Comparison of ENCODE assay signal across 21 cellular contexts in the genomic region with DNA sequence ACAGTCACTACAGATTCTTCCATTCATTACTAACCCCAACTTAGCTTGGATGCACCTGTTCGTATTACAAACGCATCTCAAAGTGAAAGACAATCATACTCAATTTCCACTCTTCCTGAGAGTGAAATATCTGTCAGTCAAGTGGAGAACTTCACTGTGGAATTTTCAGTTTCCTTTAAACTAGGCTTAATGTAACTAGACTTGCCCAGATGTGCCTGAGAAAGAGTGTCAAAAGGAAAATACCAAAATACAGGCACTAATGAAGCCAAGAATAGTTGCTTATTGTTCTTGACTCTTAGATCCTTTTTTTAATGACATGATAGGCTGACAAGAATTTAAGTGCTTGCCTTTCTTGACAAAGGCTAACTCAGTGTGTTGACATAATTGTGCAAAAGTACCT.
"Had no signal": no experiment of that assay in that cellular context is flagged by ENCODE, and none has a peak within 500 bp of the region (broad histone marks: within the 10 kb centered on the region; RNA-seq: fewer than 3 reads in every experiment).

No MANE protein-coding gene starts in this region.

- H3K27ac ChIP-seq: ovary, right lobe of liver, thoracic aorta, upper lobe of right lung had no signal

- DNase-seq: activated CD4-positive, alpha-beta T cell treated with anti-CD3 and anti-CD28 coated beads for 36 hours; activated CD4-positive, alpha-beta T cell treated with anti-CD3 and anti-CD28 coated beads, Interleukin-2, amount 50 U/mL, for 48 hours; activated gamma-delta T cell treated with Interleukin-2 at 50 U/mL for 16 hours; activated naive CD8-positive, alpha-beta T cell treated with anti-CD3 and anti-CD28 coated beads for 36 hours; activated T-cell treated with anti-CD3 and anti-CD28 coated beads for 4 hours; amniotic stem cell; central memory CD4-positive, alpha-beta T cell; heart right ventricle; naive thymus-derived CD8-positive, alpha-beta T cell; ovary; right lobe of liver; stimulated activated CD4-positive, alpha-beta T cell treated with anti-CD3 and anti-CD28 coated beads, Interleukin-4, amount 100 ng/mL, for 24 hours; upper lobe of right lung had no signal

- H3K9me3 Mint-ChIP-seq: activated T-helper 1 cell treated with anti-CD3 and anti-CD28 coated beads, Interleukin-12 subunit alpha, Interleukin-12 subunit beta, Interleukin-2, Interleukin-4 antibody, amounts not matched to agents 30 ng/mL and 10 ng/mL and 1 ng/mL, durations not matched to agents 14 hours and 24 hours and 36 hours; T-helper 2 cell treated with Interferon-gamma antibody and Interleukin-4, amounts not matched to agents 5 μg/mL and 100 μg/mL, for 36 hours had no signal

- H3K36me3 ChIP-seq: gastroesophageal sphincter, heart right ventricle, ovary, right lobe of liver, thoracic aorta, upper lobe of right lung had no signal

- FAIRE-seq: colon had no signal

- H3K9me3 ChIP-seq: gastroesophageal sphincter, ovary, right lobe of liver, thoracic aorta, upper lobe of right lung had no signal

- H3K27ac Mint-ChIP-seq: activated CD4-positive, alpha-beta T cell treated with anti-CD3 and anti-CD28 coated beads for 36 hours; activated naive CD8-positive, alpha-beta T cell treated with anti-CD3 and anti-CD28 coated beads for 36 hours; activated T-helper 1 cell treated with anti-CD3 and anti-CD28 coated beads, Interleukin-12 subunit alpha, Interleukin-12 subunit beta, Interleukin-2, Interleukin-4 antibody, amounts not matched to agents 30 ng/mL and 10 ng/mL and 1 ng/mL, durations not matched to agents 14 hours and 24 hours and 36 hours; brain; naive thymus-derived CD8-positive, alpha-beta T cell; stimulated activated memory B cell treated with anti-CD40 and anti-IgM and Interleukin-4, amounts not matched to agents 10 μg/mL and 1 μg/mL and 100 μg/mL, for 72 hours; T-helper 2 cell treated with Interferon-gamma antibody and Interleukin-4, amounts not matched to agents 5 μg/mL and 100 μg/mL, for 36 hours; WTC11 had no signal

- H3K36me3 Mint-ChIP-seq: brain, WTC11 had no signal

- H3K4me3 ChIP-seq: gastroesophageal sphincter, heart right ventricle, ovary, right lobe of liver, thoracic aorta, upper lobe of right lung had no signal

- H3K4me1 ChIP-seq: gastroesophageal sphincter, right lobe of liver had no signal

- H3K27me3 ChIP-seq: gastroesophageal sphincter, heart right ventricle, ovary, right lobe of liver, upper lobe of right lung had no signal

- H3K4me1 Mint-ChIP-seq: activated CD4-positive, alpha-beta T cell treated with anti-CD3 and anti-CD28 coated beads for 36 hours; brain; naive thymus-derived CD8-positive, alpha-beta T cell; stimulated activated memory B cell treated with anti-CD40 and anti-IgM and Interleukin-4, amounts not matched to agents 10 μg/mL and 1 μg/mL and 100 μg/mL, for 72 hours; WTC11 had no signal

- H3K4me3 Mint-ChIP-seq: activated CD4-positive, alpha-beta T cell treated with anti-CD3 and anti-CD28 coated beads for 36 hours; activated naive CD8-positive, alpha-beta T cell treated with anti-CD3 and anti-CD28 coated beads for 36 hours; activated T-helper 1 cell treated with anti-CD3 and anti-CD28 coated beads, Interleukin-12 subunit alpha, Interleukin-12 subunit beta, Interleukin-2, Interleukin-4 antibody, amounts not matched to agents 30 ng/mL and 10 ng/mL and 1 ng/mL, durations not matched to agents 14 hours and 24 hours and 36 hours; brain; naive thymus-derived CD8-positive, alpha-beta T cell; stimulated activated memory B cell treated with anti-CD40 and anti-IgM and Interleukin-4, amounts not matched to agents 10 μg/mL and 1 μg/mL and 100 μg/mL, for 72 hours; T-helper 2 cell treated with Interferon-gamma antibody and Interleukin-4, amounts not matched to agents 5 μg/mL and 100 μg/mL, for 36 hours; WTC11 had no signal

- H3K27me3 Mint-ChIP-seq: activated CD4-positive, alpha-beta T cell treated with anti-CD3 and anti-CD28 coated beads for 36 hours; activated naive CD8-positive, alpha-beta T cell treated with anti-CD3 and anti-CD28 coated beads for 36 hours had no signal
